Comparison of ENCODE assay signal across 14 cellular contexts in genomic region chr20:663315-664090, GRCh38. TPM values are rescaled to one million over a fixed set of nuclear protein-coding genes. Genes with fewer than 3 reads are reported as not detected.
DNase-seq lines count a peak whose midpoint lies in the region; ATAC-seq and TF ChIP-seq lines count a peak whose summit lies in the region.
"Had no signal": no experiment of that assay in that cellular context is flagged by ENCODE, and none has a peak within 500 bp of the region (broad histone marks: within the 10 kb centered on the region; RNA-seq: fewer than 3 reads in every experiment).

No MANE protein-coding gene starts in this region.

- TF ChIP-seq CTCF in mammary epithelial cell (conservative IDR thresholded peaks at IDR 0.05 in 1 of 2, IDR thresholded peaks at IDR 0.05 in 1 of 2; ENCODE audit: extremely low read depth in 1 of 2, insufficient read depth in 1 of 2, low read depth in 1 of 2, low read length in 2 of 2) = no peak
- TF ChIP-seq CTCF in MCF 10A (IDR thresholded peaks at IDR 0.05; ENCODE audit: unreplicated experiment) = no peak
- TF ChIP-seq CTCF in foreskin keratinocyte (conservative IDR thresholded peaks at IDR 0.05) = no peak
- TF ChIP-seq CTCF in chondrocyte (IDR thresholded peaks at IDR 0.05) = no peak

- H3K27ac Mint-ChIP-seq in MCF 10A (ENCODE audit: low read depth, unreplicated experiment) = no peak overlapping the region
- H3K27ac Mint-ChIP-seq in chondrocyte (ENCODE audit: unreplicated experiment) = no peak overlapping the region

- H3K9me3 Mint-ChIP-seq in MCF 10A (ENCODE audit: unreplicated experiment) (no peaks in the 10 kb centered on the region), chondrocyte (ENCODE audit: low read depth) (no peaks in the 10 kb centered on the region)

- peak; percentile 35 for ATAC-seq in foreskin keratinocyte
- ATAC-seq: HCT116 had no signal

- POLR2A ChIA-PET in MCF 10A (lab: Yijun Ruan, JAX) = interaction anchor here (1.0 kb wide), 1 partner anchor 124 kb away, joined by 3 read pairs; no protein-coding TSS in a partner anchor

- in situ Hi-C loops in mammary epithelial cell (cut with MboI; ENCODE audit: low sequenced_read_pairs in 2 of 2) = no loop called here

- CTCF ChIA-PET in mammary epithelial cell (lab: Charles Lee; ENCODE audit: low non-redundant PET) (no interaction called here), MCF 10A (lab: Yijun Ruan, JAX) (interaction anchor here (1.1 to 1.2 kb wide), 2 partner anchors 24 to 72 kb away, joined by 3 read pairs; no protein-coding TSS in a partner anchor)

- peak overlapping the region; percentile 34 for H2AFZ ChIP-seq in mammary epithelial cell (ENCODE audit: low read depth, low read length)

- H3K36me3 Mint-ChIP-seq in MCF 10A (ENCODE audit: insufficient read depth, unreplicated experiment) = no peaks in the 10 kb centered on the region
- H3K36me3 Mint-ChIP-seq in chondrocyte (ENCODE audit: low read depth) = no peaks in the 10 kb centered on the region

- peak overlapping the region in 1 of 3 experiments; percentile 9 for H3K4me3 ChIP-seq in mammary epithelial cell (replicated peaks in 1 of 3; ENCODE audit: insufficient read depth in 1 of 3, low read depth in 2 of 3, low read length in 3 of 3)

- peak overlapping the region; percentile 66 for H3K4me2 ChIP-seq in mammary epithelial cell (ENCODE audit: insufficient read depth, low read depth, low read length)

- no peaks in the 10 kb centered on the region for H3K79me2 ChIP-seq in mammary epithelial cell (ENCODE audit: insufficient read depth, low read length)

- dilution Hi-C loops in mammary epithelial cell (cut with HindIII; ENCODE audit: low sequenced_read_pairs) = no loop called here

- no peaks in the 10 kb centered on the region for H3K36me3 ChIP-seq in mammary epithelial cell (ENCODE audit: insufficient read depth, low read length)
- H3K36me3 ChIP-seq: stomach had no signal

- H4K20me1 ChIP-seq in mammary epithelial cell (ENCODE audit: insufficient read depth, low read length) = no peaks in the 10 kb centered on the region

- H3K27me3 ChIP-seq in mammary epithelial cell (ENCODE audit: insufficient read depth, low read length) = peaks cover 12% of the 10 kb centered on the region
- peaks cover 66% of the 10 kb centered on the region for H3K27me3 ChIP-seq in foreskin keratinocyte

- BruUV-seq in mammary epithelial cell (replicated peaks; lab: Mats Ljungman, UMichigan) (no TSS peak), MCF 10A (replicated peaks; lab: Mats Ljungman, UMichigan) (no TSS peak)

- H3K27me3 Mint-ChIP-seq in MCF 10A (ENCODE audit: insufficient read depth, unreplicated experiment) = peaks cover 26% of the 10 kb centered on the region
- peaks cover 9% of the 10 kb centered on the region for H3K27me3 Mint-ChIP-seq in chondrocyte (ENCODE audit: low read depth)

- H3K4me1 ChIP-seq in mammary epithelial cell (ENCODE audit: insufficient read depth, low read length) (peaks cover 26% of the 10 kb centered on the region), foreskin keratinocyte (peaks cover 8% of the 10 kb centered on the region)

- DNase-seq in mammary epithelial cell (peak; percentile 47), MCF 10A (ENCODE audit: unreplicated experiment) (no peak), foreskin keratinocyte (peak in 1 of 2 donors; percentile 39), SW 1271 (lab: John Stamatoyannopoulos, UW) (no peak), NAMALWA (ENCODE audit: low spot score) (no peak), chondrocyte (ENCODE audit: low spot score) (no peak)
- peak; percentile 40 to 59 for DNase-seq in activated T-cell treated with anti-CD3 and anti-CD28 coated beads, Interleukin-2, amount 50 U/mL, for 48 hours
- peak; percentile 34 for DNase-seq in stimulated activated CD8-positive, alpha-beta memory T cell treated with anti-CD3 and anti-CD28 coated beads, Interleukin-4, amount 100 ng/mL, for 48 hours
- DNase-seq: DND-41; stimulated activated CD4-positive, alpha-beta T cell treated with anti-CD3 and anti-CD28 coated beads, Interleukin-2, amount 100 ng/mL, for 48 hours; stomach had no signal

- H3K9ac ChIP-seq in mammary epithelial cell (ENCODE audit: insufficient read depth, low read length) = no peak overlapping the region

- WGBS in mammary epithelial cell (ENCODE audit: low coverage, missing lambda C conversion rate) = 3% methylated on average over 10 of the region's 84 CpGs

- H3K9me3 ChIP-seq in mammary epithelial cell (replicated peaks; ENCODE audit: insufficient read depth, low read length) = no peaks in the 10 kb centered on the region
- H3K9me3 ChIP-seq: stomach had no signal

- intact Hi-C loops in mammary epithelial cell (cut with micrococcal nuclease) = no loop called here
- intact Hi-C loops in MCF 10A (cut with micrococcal nuclease) = no loop called here

- H3K4me3 Mint-ChIP-seq in MCF 10A (ENCODE audit: unreplicated experiment) (no peak overlapping the region), chondrocyte (ENCODE audit: unreplicated experiment) (no peak overlapping the region)

- H3K27ac ChIP-seq in mammary epithelial cell (ENCODE audit: insufficient read depth, low read depth, low read length) = no peak overlapping the region
- no peak overlapping the region for H3K27ac ChIP-seq in foreskin keratinocyte
- H3K27ac ChIP-seq: stomach had no signal

- peaks cover 17% of the 10 kb centered on the region for H3K4me1 Mint-ChIP-seq in MCF 10A (ENCODE audit: insufficient read depth, unreplicated experiment)
- H3K4me1 Mint-ChIP-seq in chondrocyte (ENCODE audit: low read depth) = peaks cover 22% of the 10 kb centered on the region

RNA-seq across cellular contexts. Expression of gene SRXN1, which starts 10.5 kb away (rescaled TPM):
- total RNA-seq in mammary epithelial cell (10 to 100 TPM; 49.9 to 68.0 TPM), MCF 10A (2022) (42.6 and 43.4 TPM in 2 replicates), foreskin keratinocyte (38.1 and 51.9 TPM in 2 replicates), chondrocyte (19.3 to 20.8 TPM (median 20.6 TPM) in 3 replicates)
- polyA plus RNA-seq in mammary epithelial cell (47.4 TPM), foreskin keratinocyte (33.7 and 41.6 TPM in 2 replicates)
- polyA minus RNA-seq in mammary epithelial cell = 39.1 TPM

RNA-seq across cellular contexts. Expression of gene SCRT2, which starts 12.1 kb away (rescaled TPM):
- total RNA-seq in mammary epithelial cell = not detected
- not detected for polyA plus RNA-seq in mammary epithelial cell
- not detected for polyA minus RNA-seq in mammary epithelial cell
- total RNA-seq in MCF 10A (2022) = not detected in 2 replicates
- total RNA-seq in foreskin keratinocyte = not detected in 2 replicates
- not detected in 2 replicates for polyA plus RNA-seq in foreskin keratinocyte
- total RNA-seq in chondrocyte = not detected in 3 replicates
- total RNA-seq: HT1080, NCI-H460, stomach had no signal
- polyA plus RNA-seq: stomach had no signal

RNA-seq across cellular contexts. Expression of gene TCF15, which starts 53.4 kb away (rescaled TPM):
- total RNA-seq in mammary epithelial cell (not detected), MCF 10A (2022) (not detected in 2 replicates), foreskin keratinocyte (not detected in 2 replicates), chondrocyte (0.28 to 0.50 TPM in 2 of 3 replicates, not detected in the other)
- polyA plus RNA-seq in mammary epithelial cell (not detected), foreskin keratinocyte (0.07 TPM in 1 of 2 replicates, not detected in the other)
- not detected for polyA minus RNA-seq in mammary epithelial cell
- total RNA-seq: HT1080, NCI-H460 had no signal

Comparison
In these comparisons a context has a peak if more than half of its experiments do, and no peak if none do; other contexts are left out.
1. DNase-seq: peak in mammary epithelial cell (single experiment), activated T-cell treated with anti-CD3 and anti-CD28 coated beads, Interleukin-2, amount 50 U/mL, for 48 hours (2 of 2) and stimulated activated CD8-positive, alpha-beta memory T cell treated with anti-CD3 and anti-CD28 coated beads, Interleukin-4, amount 100 ng/mL, for 48 hours (single experiment); none in MCF 10A (single experiment), SW 1271 (0 of 2), NAMALWA (single experiment) and chondrocyte (single experiment).